In genomic region chr3:127769284-127770081, GRCh38 we compare ENCODE assay signal across 21 cellular contexts. TPM values are rescaled to one million over a fixed set of nuclear protein-coding genes. Genes with fewer than 3 reads are reported as not detected.
DNase-seq lines count a peak whose midpoint lies in the region; ATAC-seq, FAIRE-seq and TF ChIP-seq lines count a peak whose summit lies in the region.
"Had no signal": no experiment of that assay in that cellular context is flagged by ENCODE, and none has a peak within 500 bp of the region (broad histone marks: within the 10 kb centered on the region; RNA-seq: fewer than 3 reads in every experiment).

No MANE protein-coding gene starts in this region.

- no peak overlapping the region for H3K4me2 ChIP-seq in GM12878 (ENCODE audit: control insufficient read depth, insufficient read depth)
- no peak overlapping the region for H3K4me2 ChIP-seq in mesenchymal stem cell (ENCODE audit: low read length, poor library complexity, severe bottlenecking)

- H3K9me3 ChIP-seq in GM12878 (replicated peaks; ENCODE audit: control insufficient read depth, insufficient read depth, low read length) (no peaks in the 10 kb centered on the region; the same call in 2 of the 3 replicates), mesenchymal stem cell (ENCODE audit: control insufficient read depth, low read length) (peaks cover 4% of the 10 kb centered on the region), stomach (peaks cover 0 to 8% (median 7%) of the 10 kb centered on the region in 4 donors)
- H3K9me3 ChIP-seq: vagina had no signal

- H3K27me3 ChIP-seq in HL-60 (ENCODE audit: insufficient read depth, poor library complexity, severe bottlenecking) (no peaks in the 10 kb centered on the region), GM12878 (replicated peaks in 1 of 2; ENCODE audit: control insufficient read depth in 2 of 2, insufficient read depth in 2 of 2, low read length in 1 of 2) (no peaks in the 10 kb centered on the region), mesenchymal stem cell (ENCODE audit: control insufficient read depth in 1 of 2, insufficient read depth in 1 of 2, low read length in 2 of 2) (no peaks in the 10 kb centered on the region), stomach (no peaks in the 10 kb centered on the region), H7 (ENCODE audit: control insufficient read depth, insufficient read depth, low read length) (no peaks in the 10 kb centered on the region)
- H3K27me3 ChIP-seq: vagina had no signal

- ATAC-seq in GM12878: no peak
- no peak for ATAC-seq in HG03280 (IDR thresholded peaks at IDR 0.05; ENCODE audit: unreplicated experiment)
- ATAC-seq: CD8-positive, alpha-beta T cell had no signal

- DNase-seq in HL-60 (ENCODE audit: low read depth in 1 of 2, low spot score in 1 of 2) (no peak), GM12878 (ENCODE audit: low read depth, low spot score) (no peak), mesenchymal stem cell (no peak), stomach (no peak), H7 (no peak)
- no peak for DNase-seq in activated CD8-positive, alpha-beta memory T cell treated with anti-CD3 and anti-CD28 coated beads for 24 hours
- DNase-seq: activated CD4-positive, alpha-beta T cell treated with anti-CD3 and anti-CD28 coated beads, Interleukin-2, amount 50 U/mL, for 1 hour; activated CD8-positive, alpha-beta memory T cell treated with anti-CD3 and anti-CD28 coated beads, Interleukin-2, amount 50 U/mL, for 4 hours; activated naive CD8-positive, alpha-beta T cell treated with anti-CD3 and anti-CD28 coated beads for 36 hours; CD8-positive, alpha-beta T cell; DMS153; effector CD4-positive, alpha-beta T cell; NCI-H1092 treated with DMSO at 0.1 percent for 48 hours; NCI-H2081 treated with DMSO at 0.1 percent for 48 hours; RPMI8226; stimulated activated CD4-positive, alpha-beta T cell treated with anti-CD3 and anti-CD28 coated beads, Interleukin-15, amount 100 ng/mL, for 24 hours; stimulated activated CD8-positive, alpha-beta memory T cell treated with anti-CD3 and anti-CD28 coated beads, Interleukin-4, amount 100 ng/mL, for 48 hours had no signal

- TF ChIP-seq CTCF in HL-60 (IDR thresholded peaks at IDR 0.05; ENCODE audit: insufficient read depth, low read length) (no peak), GM12878 (IDR thresholded peaks at IDR 0.05 in 2 of 3, conservative IDR thresholded peaks at IDR 0.05 in 1 of 3; ENCODE audit: control insufficient read depth in 2 of 3, extremely low read depth in 1 of 3, insufficient read depth in 1 of 3, low read depth in 3 of 3, low read length in 3 of 3) (no peak), stomach (IDR thresholded peaks at IDR 0.05) (no peak)

- RAD21 ChIA-PET in GM12878 (lab: Charles Lee; ENCODE audit: unreplicated experiment): interaction anchor here (1.3 to 10.7 kb wide), 2 partner anchors 17 to 52 kb away, joined by 3 to 149 read pairs; no protein-coding TSS in a partner anchor

- H3K79me1 ChIP-seq in mesenchymal stem cell (replicated peaks; ENCODE audit: low read length, poor library complexity, severe bottlenecking): peaks cover 9% of the 10 kb centered on the region

- H3K4me1 ChIP-seq in GM12878 (ENCODE audit: control insufficient read depth, insufficient read depth, low read length) (peaks cover 62% of the 10 kb centered on the region), mesenchymal stem cell (ENCODE audit: control insufficient read depth, insufficient read depth, low read depth, low read length) (peaks cover 35% of the 10 kb centered on the region), stomach (peaks cover 0 to 29% (median 4%) of the 10 kb centered on the region in 4 donors)

- CTCF ChIA-PET in GM12878 (lab: Yijun Ruan, JAX): interaction anchor here (0.6 to 1.6 kb wide), 5 partner anchors 10 to 324 kb away, joined by 3 to 5 read pairs (median 3); no protein-coding TSS in a partner anchor

- no peak overlapping the region for H2BK5ac ChIP-seq in mesenchymal stem cell (ENCODE audit: low read depth, low read length, poor library complexity, severe bottlenecking)

- H3K14ac ChIP-seq in mesenchymal stem cell (ENCODE audit: low read length in 2 of 2): no peak overlapping the region

- H3K18ac ChIP-seq in mesenchymal stem cell (ENCODE audit: low read depth in 1 of 2, low read length in 2 of 2): no peak overlapping the region

- H3K23ac ChIP-seq in mesenchymal stem cell (ENCODE audit: low read length in 2 of 2): no peak overlapping the region

- SMC1A ChIA-PET in GM12878 (lab: Charles Lee; ENCODE audit: uncharacterized antibody, unreplicated experiment): interaction anchor here (0.6 to 12.3 kb wide), 7 partner anchors 10 to 88 kb away, joined by 3 to 205 read pairs (median 4); no protein-coding TSS in a partner anchor

- TF ChIP-seq RAD21 in GM12878 (IDR thresholded peaks at IDR 0.05; ENCODE audit: insufficient read depth, low read depth, low read length): no peak

- no peak overlapping the region for H4K8ac ChIP-seq in mesenchymal stem cell (ENCODE audit: low read length)

- intact Hi-C loops in GM12878 (cut with micrococcal nuclease; ENCODE audit: unreplicated experiment): no loop called here
- intact Hi-C loops in stomach (cut with DNase I; ENCODE audit: low total_unique reads): no loop called here

- in situ Hi-C loops in GM12878 (cut with MboI): no loop called here

- peaks cover 57% of the 10 kb centered on the region for H3K79me2 ChIP-seq in GM12878 (ENCODE audit: control insufficient read depth, insufficient read depth, low read length)

- H3K4ac ChIP-seq in mesenchymal stem cell (ENCODE audit: low read depth in 1 of 2, low read length in 2 of 2): no peak overlapping the region

- no peak overlapping the region for H3K4me3 ChIP-seq in HL-60 (replicated peaks; ENCODE audit: insufficient read depth, low read length)
- H3K4me3 ChIP-seq in GM12878: no peak overlapping the region
- H3K4me3 ChIP-seq in mesenchymal stem cell (ENCODE audit: insufficient read depth in 1 of 2, low read depth in 1 of 2, low read length in 2 of 2): no peak overlapping the region
- no peak overlapping the region for H3K4me3 ChIP-seq in stomach
- H3K4me3 ChIP-seq in H7 (ENCODE audit: insufficient read depth, low read depth, low read length): no peak overlapping the region
- H3K4me3 ChIP-seq: vagina had no signal

- POLR2A ChIA-PET in GM12878 (lab: Charles Lee): interaction anchor here (0.6 to 1.9 kb wide), 5 partner anchors 8 to 66 kb away, joined by 3 to 10 read pairs (median 5); no protein-coding TSS in a partner anchor

- TF ChIP-seq EP300 in GM12878 (IDR thresholded peaks at IDR 0.05; ENCODE audit: borderline replicate concordance in 1 of 2, control insufficient read depth in 1 of 2, low read depth in 2 of 2, low read length in 2 of 2) (no peak), stomach (IDR thresholded peaks at IDR 0.05) (no peak)

- no peak overlapping the region for H2BK120ac ChIP-seq in mesenchymal stem cell (ENCODE audit: low read depth, low read length)

- WGBS in GM12878 (ENCODE audit: insufficient coverage, insufficient replicate concordance, low lambda C conversion rate, missing lambda C conversion rate): 91% methylated on average over 11 of the region's 13 CpGs
- WGBS in mesenchymal stem cell: 93% methylated on average over 13 of the region's 13 CpGs
- 91 to 96% (median 93%) methylated on average over 13 of the region's 13 CpGs for WGBS in stomach, 5 donors

- BruUV-seq in GM12878 (replicated peaks; lab: Mats Ljungman, UMichigan): no TSS peak

- H2AFZ ChIP-seq in GM12878 (ENCODE audit: control insufficient read depth, low read depth, low read length) (no peak overlapping the region), mesenchymal stem cell (ENCODE audit: low read depth, low read length) (no peak overlapping the region)

- H2AK5ac ChIP-seq in mesenchymal stem cell (ENCODE audit: low read length, severe bottlenecking): peak overlapping the region; percentile 72

- H3K9ac ChIP-seq in GM12878 (ENCODE audit: control insufficient read depth, insufficient read depth, low read length) (no peak overlapping the region), mesenchymal stem cell (ENCODE audit: low read length) (no peak overlapping the region)

- TF ChIP-seq POLR2A in GM12878 (IDR thresholded peaks at IDR 0.05; ENCODE audit: low read depth, low read length) (no peak), stomach (IDR thresholded peaks at IDR 0.05) (no peak)

- H3K36me3 ChIP-seq in GM12878 (ENCODE audit: control insufficient read depth in 2 of 2, insufficient read depth in 2 of 2, low read length in 1 of 2) (peaks cover 0 to 6% of the 10 kb centered on the region in 2 experiments; a peak in 2 of 4 replicates), mesenchymal stem cell (ENCODE audit: control insufficient read depth in 1 of 2, insufficient read depth in 2 of 2, low read depth in 1 of 2, low read length in 2 of 2) (peaks cover 2 to 13% of the 10 kb centered on the region in 2 experiments), stomach (no peaks in the 10 kb centered on the region), H7 (replicated peaks; ENCODE audit: control insufficient read depth, insufficient read depth, low read length) (no peaks in the 10 kb centered on the region)
- H3K36me3 ChIP-seq: vagina had no signal

- FAIRE-seq in GM12878 (lab: Jason Lieb, UNC): no peak
- FAIRE-seq: islet of Langerhans had no signal

- H4K20me1 ChIP-seq in GM12878 (ENCODE audit: control insufficient read depth, insufficient read depth): no peaks in the 10 kb centered on the region

- peak overlapping the region; percentile 84 for H4K91ac ChIP-seq in mesenchymal stem cell (ENCODE audit: low read length)

- peak overlapping the region; percentile 12 for H2BK15ac ChIP-seq in mesenchymal stem cell (ENCODE audit: low read depth, poor library complexity, severe bottlenecking)

- H2BK12ac ChIP-seq in mesenchymal stem cell (ENCODE audit: low read length in 2 of 2): peak overlapping the region; percentile 7 to 23

- peak overlapping the region; percentile 94 for H3K27ac ChIP-seq in HL-60 (replicated peaks)
- H3K27ac ChIP-seq in GM12878 (ENCODE audit: control insufficient read depth, insufficient read depth): no peak overlapping the region
- H3K27ac ChIP-seq in mesenchymal stem cell (ENCODE audit: low read length, poor library complexity, severe bottlenecking): no peak overlapping the region
- H3K27ac ChIP-seq in stomach: peak overlapping the region in 4 of 5 donors; percentile 18 to 74 (median 66)
- H3K27ac ChIP-seq: vagina had no signal

RNA-seq across cellular contexts. Expression of gene MGLL, which starts 52.8 kb away (rescaled TPM):
- 159 and 160 TPM in 2 replicates for total RNA-seq in GM12878 (2013; cell fraction: nucleolus; rRNA removed)
- total RNA-seq in GM12878 (2014; rRNA removed): 70.6 and 76.8 TPM in 2 replicates
- 40.5 and 44.9 TPM in 2 replicates for total RNA-seq in GM12878 (2014; rRNA removed; fragmentation: Illumina TruSeq; extraction: Trizol)
- 103 and 112 TPM in 2 replicates for total RNA-seq in GM12878 (2021)
- polyA plus RNA-seq in GM12878 (2011; ENCODE audit: low read depth): 27.7 TPM
- polyA plus RNA-seq in GM12878 (2011; rRNA removed): 35.1 and 70.0 TPM in 2 replicates
- 57.3 and 68.0 TPM in 2 replicates for polyA plus RNA-seq in GM12878 (2011; cell fraction: cytosol; rRNA removed)
- 69.0 and 72.8 TPM in 2 replicates for polyA plus RNA-seq in GM12878 (2011; cell fraction: nucleus; rRNA removed)
- 39.3 and 54.1 TPM in 2 replicates for polyA plus RNA-seq in GM12878 (2012)
- 41.3 and 72.2 TPM in 2 replicates for polyA plus RNA-seq in GM12878 (2014; fragmentation: Illumina TruSeq; extraction: Trizol)
- 10 to 100 TPM; 49.1 to 73.6 TPM for polyA plus RNA-seq in GM12878 (2014; fragmentation: Nextera tagmentation; extraction: Ambion mirVana)
- 65.1 and 74.2 TPM in 2 replicates for polyA plus RNA-seq in GM12878 (2014; rRNA removed)
- polyA plus RNA-seq in GM12878 (2016; fragmentation: Nextera tagmentation; extraction: Ambion mirVana): 100 to 1,000 TPM; 170 to 177 TPM
- polyA minus RNA-seq in GM12878 (2011; rRNA and poly(A)+ RNA removed): 66.8 and 76.8 TPM in 2 replicates
- 23.4 and 24.0 TPM in 2 replicates for polyA minus RNA-seq in GM12878 (2011; cell fraction: cytosol; rRNA and poly(A)+ RNA removed)
- polyA minus RNA-seq in GM12878 (2011; cell fraction: nucleus; rRNA and poly(A)+ RNA removed): 47.8 and 90.9 TPM in 2 replicates
- polyA plus RNA-seq in mesenchymal stem cell (2013, experiment 1 of 2): 81.2 TPM
- 81.4 TPM for polyA plus RNA-seq in mesenchymal stem cell (2013, experiment 2 of 2)
- 100 to 1,000 TPM in 1 of 5 donors, 10 to 100 TPM in 4; 10.5 to 118 (median 55.1) TPM for total RNA-seq in stomach
- polyA plus RNA-seq in stomach: 10 to 100 TPM; 17.3 to 50.9 (median 25.0) TPM
- total RNA-seq in H7 (2014; rRNA removed; shearing (Covaris generic)): 0.07 and 0.31 TPM in 2 replicates
- total RNA-seq: G401 had no signal

Comparison
In these comparisons a context has a peak if more than half of its experiments do, and no peak if none do; other contexts are left out.
1. H3K27ac ChIP-seq: peak in HL-60 (single experiment) and stomach (4 of 5); none in GM12878 (single experiment) and mesenchymal stem cell (single experiment).